ENCODE assay signal across 23 cellular contexts in genomic region chr4:184235526-184235925, GRCh38. TPM values are rescaled to one million over a fixed set of nuclear protein-coding genes. Genes with fewer than 3 reads are reported as not detected.
A peak's percentile ranks its signal among the peaks of the same experiment; 100 is the strongest.
DNase-seq lines count a peak whose midpoint lies in the region; ATAC-seq, FAIRE-seq and TF ChIP-seq lines count a peak whose summit lies in the region.
"Had no signal": no experiment of that assay in that cellular context is flagged by ENCODE, and none has a peak within 500 bp of the region (broad histone marks: within the 10 kb centered on the region; RNA-seq: fewer than 3 reads in every experiment).

No MANE protein-coding gene starts in this region.

- TF ChIP-seq EP300 in esophagus muscularis mucosa (IDR thresholded peaks at IDR 0.05), result no peak

- no peaks in the 10 kb centered on the region for H3K27me3 Mint-ChIP-seq in T-helper 1 cell treated with Interleukin-12 subunit alpha and Interleukin-12 subunit beta and Interleukin-4 antibody, amounts not matched to agents 30 μg/mL and 1 μg/mL, for 36 hours (ENCODE audit: low read depth)
- no peaks in the 10 kb centered on the region for H3K27me3 Mint-ChIP-seq in activated naive CD8-positive, alpha-beta T cell
- H3K27me3 Mint-ChIP-seq in CD14-positive monocyte (ENCODE audit: low read depth in 3 of 3), result peaks cover 3 to 5% (median 4%) of the 10 kb centered on the region in 3 donors
- peaks cover 7% of the 10 kb centered on the region; the same call in 1 of the 2 replicates for H3K27me3 Mint-ChIP-seq in HFFc6 (ENCODE audit: insufficient read depth)
- H3K27me3 Mint-ChIP-seq: CD4-positive, alpha-beta memory T cell had no signal

- no peak overlapping the region for H3K4me3 ChIP-seq in esophagus muscularis mucosa
- H3K4me3 ChIP-seq: A549, GM23248, HAP-1 had no signal

- no peak for TF ChIP-seq CTCF in esophagus muscularis mucosa (IDR thresholded peaks at IDR 0.05)
- no peak for TF ChIP-seq CTCF in CD14-positive monocyte (IDR thresholded peaks at IDR 0.05)
- no peak for TF ChIP-seq CTCF in HFFc6 (IDR thresholded peaks at IDR 0.05)

- H3K36me3 Mint-ChIP-seq in T-helper 1 cell treated with Interleukin-12 subunit alpha and Interleukin-12 subunit beta and Interleukin-4 antibody, amounts not matched to agents 30 μg/mL and 1 μg/mL, for 36 hours (ENCODE audit: low read depth), result peaks cover 5% of the 10 kb centered on the region
- no peaks in the 10 kb centered on the region for H3K36me3 Mint-ChIP-seq in activated naive CD8-positive, alpha-beta T cell
- H3K36me3 Mint-ChIP-seq in CD14-positive monocyte (no peaks in the 10 kb centered on the region), HFFc6 (ENCODE audit: low read depth) (no peaks in the 10 kb centered on the region)
- H3K36me3 Mint-ChIP-seq: CD4-positive, alpha-beta memory T cell had no signal

- no peak for ATAC-seq in GM18907 (IDR thresholded peaks at IDR 0.05; ENCODE audit: unreplicated experiment)
- ATAC-seq: A549 had no signal

- H3K4me3 Mint-ChIP-seq in T-helper 1 cell treated with Interleukin-12 subunit alpha and Interleukin-12 subunit beta and Interleukin-4 antibody, amounts not matched to agents 30 μg/mL and 1 μg/mL, for 36 hours, result no peak overlapping the region
- no peak overlapping the region for H3K4me3 Mint-ChIP-seq in activated naive CD8-positive, alpha-beta T cell
- H3K4me3 Mint-ChIP-seq in CD14-positive monocyte (no peak overlapping the region), HFFc6 (no peak overlapping the region)
- H3K4me3 Mint-ChIP-seq: CD4-positive, alpha-beta memory T cell had no signal

- H3K9me3 Mint-ChIP-seq in T-helper 1 cell treated with Interleukin-12 subunit alpha and Interleukin-12 subunit beta and Interleukin-4 antibody, amounts not matched to agents 30 μg/mL and 1 μg/mL, for 36 hours, result no peaks in the 10 kb centered on the region
- H3K9me3 Mint-ChIP-seq in activated naive CD8-positive, alpha-beta T cell (ENCODE audit: low read depth), result peaks cover 6% of the 10 kb centered on the region
- peaks cover 0 to 3% (median 0%) of the 10 kb centered on the region in 7 donors for H3K9me3 Mint-ChIP-seq in CD14-positive monocyte
- H3K9me3 Mint-ChIP-seq in HFFc6, result no peaks in the 10 kb centered on the region
- H3K9me3 Mint-ChIP-seq: CD4-positive, alpha-beta memory T cell had no signal

- TF ChIP-seq POLR2A in GM12891 (IDR thresholded peaks at IDR 0.05; ENCODE audit: low read depth, low read length) (no peak), esophagus muscularis mucosa (IDR thresholded peaks at IDR 0.05; ENCODE audit: low read depth) (no peak)

- intact Hi-C loops in esophagus muscularis mucosa (cut with DNase I), result no loop called here
- intact Hi-C loops in CD14-positive monocyte (cut with micrococcal nuclease), result no loop called here

- peak overlapping the region; percentile 93 for H3K27ac Mint-ChIP-seq in T-helper 1 cell treated with Interleukin-12 subunit alpha and Interleukin-12 subunit beta and Interleukin-4 antibody, amounts not matched to agents 30 μg/mL and 1 μg/mL, for 36 hours
- H3K27ac Mint-ChIP-seq in activated naive CD8-positive, alpha-beta T cell, result peak overlapping the region; percentile 92
- H3K27ac Mint-ChIP-seq in CD14-positive monocyte (no peak overlapping the region), HFFc6 (no peak overlapping the region)

- H3K27me3 ChIP-seq in esophagus muscularis mucosa, result peaks cover 0 to 8% (median 0%) of the 10 kb centered on the region in 4 donors

- H3K27ac ChIP-seq in esophagus muscularis mucosa (replicated peaks in 1 of 4), result no peak overlapping the region
- H3K27ac ChIP-seq: 22Rv1, A549, C4-2B, GM23248, HL-60 had no signal

- no peaks in the 10 kb centered on the region for H3K9me3 ChIP-seq in esophagus muscularis mucosa
- H3K9me3 ChIP-seq: A549, HAP-1 had no signal

- WGBS in esophagus muscularis mucosa, result 76% methylated on average over 3 of the region's 3 CpGs

- peaks cover 57% of the 10 kb centered on the region for H3K4me1 Mint-ChIP-seq in T-helper 1 cell treated with Interleukin-12 subunit alpha and Interleukin-12 subunit beta and Interleukin-4 antibody, amounts not matched to agents 30 μg/mL and 1 μg/mL, for 36 hours (ENCODE audit: low read depth)
- peaks cover 30% of the 10 kb centered on the region for H3K4me1 Mint-ChIP-seq in activated naive CD8-positive, alpha-beta T cell (ENCODE audit: low read depth)
- H3K4me1 Mint-ChIP-seq in CD14-positive monocyte (peaks cover 6% of the 10 kb centered on the region), HFFc6 (ENCODE audit: low read depth) (no peaks in the 10 kb centered on the region)

- H3K36me3 ChIP-seq in esophagus muscularis mucosa, result no peaks in the 10 kb centered on the region
- H3K36me3 ChIP-seq: HAP-1 had no signal

- no peaks in the 10 kb centered on the region for H3K4me1 ChIP-seq in esophagus muscularis mucosa
- H3K4me1 ChIP-seq: A549, HAP-1 had no signal

- peak; percentile 9 for FAIRE-seq in GM12891 (lab: Jason Lieb, UNC)
- FAIRE-seq: A549, GM19239 had no signal

- DNase-seq in T-helper 1 cell, result no peak
- no peak for DNase-seq in GM12891 (ENCODE audit: insufficient read length, low spot score)
- peak; percentile 85 for DNase-seq in esophagus muscularis mucosa (ENCODE audit: extremely low spot score)
- DNase-seq in CD14-positive monocyte (ENCODE audit: low spot score), result no peak
- DNase-seq in HFFc6, result no peak
- DNase-seq: AML-193; CD4-positive, alpha-beta memory T cell; DMS153; DMS79; GDM1; GM23248 had no signal

TF ChIP-seq in GM12891, 5 proteins besides CTCF, POLR2A, EP300 and RAD21:
- no peak for TF ChIP-seq POU2F2 (IDR thresholded peaks at IDR 0.05; ENCODE audit: low read depth, low read length)
- no peak for TF ChIP-seq POLR2AphosphoS5 (IDR thresholded peaks at IDR 0.05; ENCODE audit: low read depth, low read length)
- no peak for TF ChIP-seq TAF1 (IDR thresholded peaks at IDR 0.05; ENCODE audit: low read depth, low read length)
- no peak for TF ChIP-seq PAX5 (IDR thresholded peaks at IDR 0.05; ENCODE audit: insufficient read depth, low read length, severe bottlenecking)
- TF ChIP-seq SPI1 (IDR thresholded peaks at IDR 0.05; ENCODE audit: low read depth, low read length), result no peak

RNA-seq across cellular contexts. Expression of gene ENPP6, which starts 17.9 kb away (rescaled TPM):
- 0.35 TPM for polyA plus RNA-seq in GM12891 (2012; ENCODE audit: low read depth, missing spikeins)
- 1 to 10 TPM in 1 of 4 donors, under 1 TPM in 3; 0.42 to 1.1 (median 0.92) TPM for total RNA-seq in esophagus muscularis mucosa
- polyA plus RNA-seq in CD14-positive monocyte, result under 1 TPM in 1 of 2 donors, not detected in 1; 0.05 TPM
- total RNA-seq in HFFc6 (2021; fragmentation: NEBNext Ultra II Directional; extraction: Animal tissue kit (Norgen Biotek cat#: 25700)), result not detected
- total RNA-seq: CD4-positive, alpha-beta memory T cell; GM23248; H4; HT1080 had no signal
- polyA plus RNA-seq: A549; BJ; CD4-positive, alpha-beta memory T cell; GM23248 had no signal

Comparison
In these comparisons a context has a peak if more than half of its experiments do, and no peak if none do; other contexts are left out.
1. H3K27ac Mint-ChIP-seq: peak in T-helper 1 cell treated with Interleukin-12 subunit alpha and Interleukin-12 subunit beta and Interleukin-4 antibody, amounts not matched to agents 30 μg/mL and 1 μg/mL, for 36 hours (single experiment) and activated naive CD8-positive, alpha-beta T cell (single experiment); none in CD14-positive monocyte (0 of 7) and HFFc6 (single experiment).